Comparison of ENCODE assay signal across 24 cellular contexts in genomic region chr5:41240985-41241384, GRCh38. TPM values are rescaled to one million over a fixed set of nuclear protein-coding genes. Genes with fewer than 3 reads are reported as not detected.
"Had no signal": no experiment of that assay in that cellular context is flagged by ENCODE, and none has a peak within 500 bp of the region (broad histone marks: within the 10 kb centered on the region; RNA-seq: fewer than 3 reads in every experiment).

No MANE protein-coding gene starts in this region.

- DNase-seq: activated B cell treated with CpG ODN at 0.5 μM for 24 hours; activated CD4-positive, alpha-beta memory T cell treated with anti-CD3 and anti-CD28 coated beads for 36 hours; activated CD4-positive, alpha-beta T cell treated with anti-CD3 and anti-CD28 coated beads, Interleukin-2, amount 10 ng/mL, durations not matched to agents 7 days and 5 days; activated CD8-positive, alpha-beta memory T cell treated with anti-CD3 and anti-CD28 coated beads for 24 hours; activated gamma-delta T cell treated with Interleukin-2 at 50 U/mL for 16 hours; activated naive CD4-positive, alpha-beta T cell treated with anti-CD3 and anti-CD28 coated beads, Interleukin-2, amount 10 ng/mL, durations not matched to agents 7 days and 5 days; activated naive CD8-positive, alpha-beta T cell treated with anti-CD3 and anti-CD28 coated beads for 36 hours; activated T-cell treated with anti-CD3 and anti-CD28 coated beads, Interleukin-2, amount 50 U/mL, for 72 hours; aorta; NCI-H1092; NCI-H1417; NCI-H1694; NCI-H2029 treated with DMSO at 0.1 percent for 48 hours; NCI-H446; NCI-H524; SHP77 treated with DMSO at 0.1 percent for 48 hours; T-helper 17 cell; T-helper 9 cell had no signal

- H3K9ac ChIP-seq: KMS-11 had no signal

- H3K27ac ChIP-seq: breast epithelium, KMS-11 had no signal

- H3K27me3 ChIP-seq: breast epithelium had no signal

- H3K4me2 ChIP-seq: KMS-11 had no signal

- H3K36me3 ChIP-seq: breast epithelium had no signal

- H3K9me3 ChIP-seq: breast epithelium had no signal

- ATAC-seq: activated T-cell treated with anti-CD3 and anti-CD28 coated beads, Interleukin-2, amount 50 U/mL, for 72 hours; HepG2; T-helper 17 cell had no signal

- H3K4me3 ChIP-seq: breast epithelium had no signal

- H3K4me1 ChIP-seq: breast epithelium had no signal

RNA-seq across cellular contexts. Expression of gene C6, which starts 27.7 kb away (rescaled TPM):
- total RNA-seq: activated B cell treated with CpG ODN at 0.5 μM for 24 hours; activated CD4-positive, alpha-beta memory T cell treated with anti-CD3 and anti-CD28 coated beads for 36 hours; activated CD4-positive, alpha-beta T cell treated with anti-CD3 and anti-CD28 coated beads, Interleukin-2, amount 10 ng/mL, durations not matched to agents 7 days and 5 days; activated naive CD8-positive, alpha-beta T cell treated with anti-CD3 and anti-CD28 coated beads for 36 hours; activated T-cell treated with anti-CD3 and anti-CD28 coated beads, Interleukin-2, amount 50 U/mL, for 72 hours; activated T-helper 2 cell treated with anti-CD3 and anti-CD28 coated beads, Interferon-gamma antibody, Interleukin-2, Interleukin-4, amounts not matched to agents 10 μg/mL and 5 μg/mL and 100 μg/mL, durations not matched to agents 14 hours and 24 hours and 36 hours; MCF 10A; SK-MEL-5; T-helper 17 cell had no signal
